In genomic region chr1:19488136-19488535, GRCh38 we compare ENCODE assay signal across 14 cellular contexts. TPM values are rescaled to one million over a fixed set of nuclear protein-coding genes. Genes with fewer than 3 reads are reported as not detected.
DNase-seq lines count a peak whose midpoint lies in the region; ATAC-seq and TF ChIP-seq lines count a peak whose summit lies in the region.
"Had no signal": no experiment of that assay in that cellular context is flagged by ENCODE, and none has a peak within 500 bp of the region (broad histone marks: within the 10 kb centered on the region; RNA-seq: fewer than 3 reads in every experiment).

No MANE protein-coding gene starts in this region.

- intact Hi-C loops in heart left ventricle (cut with DNase I): loop anchor here (5.0 to 10.0 kb wide), 11 partner anchors 51 to 164 kb away; partner anchors contain the start of gene NBL1 (in 2 of the 10)
- intact Hi-C loops in Right ventricle myocardium superior (cut with DNase I): loop anchor here (5.0 to 10.0 kb wide), 3 partner anchors 53 to 159 kb away; no protein-coding TSS in a partner anchor
- intact Hi-C loops in Panc1 (cut with micrococcal nuclease; ENCODE audit: unreplicated experiment): loop anchor here (10.0 kb wide), 1 partner anchor 107 kb away; a partner anchor contains a TSS
- intact Hi-C loops in thyroid gland (cut with DNase I): loop anchor here (10.0 kb wide), 3 partner anchors 93 to 157 kb away; partner anchors contain the start of gene NBL1

- ATAC-seq in heart left ventricle: no peak
- ATAC-seq in Right ventricle myocardium superior (ENCODE audit: poor library complexity): no peak
- ATAC-seq in Panc1: no peak
- ATAC-seq in HG02870 (IDR thresholded peaks at IDR 0.05; ENCODE audit: unreplicated experiment): no peak
- ATAC-seq: left ventricle myocardium superior had no signal

- TF ChIP-seq CTCF in heart left ventricle (IDR thresholded peaks at IDR 0.05) (no peak), Panc1 (IDR thresholded peaks at IDR 0.05) (no peak), fibroblast of pulmonary artery (IDR thresholded peaks at IDR 0.05; ENCODE audit: low read length, missing control alignments) (no peak), thyroid gland (IDR thresholded peaks at IDR 0.05) (peak in 1 of 6 experiments; percentile 3)

- H3K36me3 ChIP-seq in heart left ventricle (peaks cover 0 to 6% (median 0%) of the 10 kb centered on the region in 9 donors), Panc1 (ENCODE audit: control insufficient read depth, insufficient read depth, low read length) (no peaks in the 10 kb centered on the region; the same call in none of the 2 replicates), thyroid gland (no peaks in the 10 kb centered on the region)

- no peak for TF ChIP-seq POLR2A in heart left ventricle (IDR thresholded peaks at IDR 0.05)
- no peak for TF ChIP-seq POLR2A in thyroid gland (IDR thresholded peaks at IDR 0.05)

- no TSS peak for BruUV-seq in Panc1 (replicated peaks; lab: Mats Ljungman, UMichigan)

- H3K4me1 ChIP-seq in heart left ventricle (peaks cover 5 to 38% (median 29%) of the 10 kb centered on the region in 12 donors), Panc1 (ENCODE audit: control insufficient read depth, insufficient read depth, low read length) (peaks cover 22% of the 10 kb centered on the region), thyroid gland (peaks cover 27 to 32% of the 10 kb centered on the region in 2 donors)

- H3K27me3 ChIP-seq in heart left ventricle (no peaks in the 10 kb centered on the region), Panc1 (ENCODE audit: control insufficient read depth, insufficient read depth, low read length) (no peaks in the 10 kb centered on the region), thyroid gland (no peaks in the 10 kb centered on the region)
- H3K27me3 ChIP-seq: MG63 had no signal

- peak overlapping the region in 10 of 12 donors; percentile 9 to 100 (median 78) for H3K27ac ChIP-seq in heart left ventricle
- H3K27ac ChIP-seq in Panc1 (ENCODE audit: low read length): 0 out of 2 replicates have a peak overlapping the region, but pooled peaks have one; percentile 18
- H3K27ac ChIP-seq in thyroid gland: peak overlapping the region in 2 of 3 donors; percentile 27 to 45

- H3K4me3 ChIP-seq in heart left ventricle (no peak overlapping the region), Panc1 (ENCODE audit: low read depth in 2 of 2, low read length in 2 of 2) (no peak overlapping the region), fibroblast of pulmonary artery (replicated peaks; ENCODE audit: low read depth, low read length) (no peak overlapping the region), thyroid gland (replicated peaks in 1 of 3) (no peak overlapping the region)
- H3K4me3 ChIP-seq: GM12878, MG63 had no signal

- in situ Hi-C loops in Panc1 (cut with HindIII; ENCODE audit: low pct_unique_long_range_greater_than_20kb, low sequenced_read_pairs): no loop called here

- CTCF ChIA-PET in Panc1 (lab: Charles Lee): interaction anchor here (0.6 to 1.2 kb wide), 5 partner anchors 76 to 163 kb away, joined by 3 to 4 read pairs (median 3); no protein-coding TSS in a partner anchor

- WGBS in heart left ventricle, 4 donors: 84 to 90% (median 87%) methylated on average over 7 of the region's 7 CpGs
- WGBS in thyroid gland, 2 donors: 82 to 83% methylated on average over 7 of the region's 7 CpGs

- POLR2A ChIA-PET in Panc1 (lab: Charles Lee): interaction anchor here (0.8 kb wide), 1 partner anchor 109 kb away, joined by 3 read pairs; a partner anchor contains a TSS

- DNase-seq in heart left ventricle (no peak), Right ventricle myocardium superior (no peak), Panc1 (ENCODE audit: low read depth, low spot score) (no peak), fibroblast of pulmonary artery (ENCODE audit: low read depth) (peak; percentile 55), thyroid gland (no peak), NCI-H510A (lab: John Stamatoyannopoulos, UW) (no peak), NCI-H1694 treated with DMSO at 0.1 percent for 48 hours (lab: John Stamatoyannopoulos, UW) (no peak)
- DNase-seq: effector CD4-positive, alpha-beta T cell; head of caudate nucleus; left ventricle myocardium superior; MG63; NCI-H2227 treated with DMSO at 0.1 percent for 48 hours had no signal

- H3K9me3 ChIP-seq in heart left ventricle (no peaks in the 10 kb centered on the region), Panc1 (ENCODE audit: control insufficient read depth, insufficient read depth, low read depth, low read length) (no peaks in the 10 kb centered on the region), thyroid gland (no peaks in the 10 kb centered on the region)
- H3K9me3 ChIP-seq: MG63 had no signal

RNA-seq across cellular contexts. Expression of gene CAPZB, which starts 2.8 kb away (rescaled TPM):
- 100 to 1,000 TPM in 8 of 9 donors, 10 to 100 TPM in 1; 77.8 to 348 (median 237) TPM for total RNA-seq in heart left ventricle
- 100 to 1,000 TPM; 228 to 255 TPM for polyA plus RNA-seq in heart left ventricle
- 222 TPM for total RNA-seq in Right ventricle myocardium superior
- 491 TPM for total RNA-seq in Panc1 (2021; ENCODE audit: unreplicated experiment)
- polyA plus RNA-seq in Panc1 (2012; ENCODE audit: insufficient read length): 494 TPM
- total RNA-seq in thyroid gland: 100 to 1,000 TPM in 2 of 4 donors, 10 to 100 TPM in 2; 75.4 to 116 (median 93.1) TPM

Comparison
In these comparisons a context has a peak if more than half of its experiments do, and no peak if none do; other contexts are left out.
1. H3K27ac ChIP-seq: peak in every context shown above with its lines; median percentile 78 in heart left ventricle; 36 in thyroid gland; 18 in Panc1.